ENCODE assay signal across 9 cellular contexts in genomic region chrX:109709129-109709631, GRCh38. TPM values are rescaled to one million over a fixed set of nuclear protein-coding genes. Genes with fewer than 3 reads are reported as not detected.
DNase-seq lines count a peak whose midpoint lies in the region; ATAC-seq and TF ChIP-seq lines count a peak whose summit lies in the region.
"Had no signal": no experiment of that assay in that cellular context is flagged by ENCODE, and none has a peak within 500 bp of the region (broad histone marks: within the 10 kb centered on the region; RNA-seq: fewer than 3 reads in every experiment).

No MANE protein-coding gene starts in this region.

- H3K9me3 ChIP-seq in OCI-LY3 (ENCODE audit: insufficient read depth, low read length), result no peaks in the 10 kb centered on the region
- no peaks in the 10 kb centered on the region for H3K9me3 ChIP-seq in thyroid gland
- no peaks in the 10 kb centered on the region for H3K9me3 ChIP-seq in endodermal cell (ENCODE audit: control insufficient read depth, low read length)

- H3K27ac ChIP-seq in OCI-LY3 (ENCODE audit: low read length) (peak overlapping the region; percentile 83), thyroid gland (no peak overlapping the region), endodermal cell (ENCODE audit: low read depth, low read length) (no peak overlapping the region)
- H3K27ac ChIP-seq: 22Rv1 had no signal

- peaks cover 14% of the 10 kb centered on the region for H3K36me3 ChIP-seq in OCI-LY3 (replicated peaks; ENCODE audit: low read depth, low read length)
- no peaks in the 10 kb centered on the region for H3K36me3 ChIP-seq in thyroid gland
- no peaks in the 10 kb centered on the region for H3K36me3 ChIP-seq in endodermal cell (ENCODE audit: control insufficient read depth, insufficient read depth, low read length)

- peaks cover 15% of the 10 kb centered on the region for H3K36me3 Mint-ChIP-seq in type B pancreatic cell
- H3K36me3 Mint-ChIP-seq in endodermal cell (ENCODE audit: low read depth), result peaks cover 3% of the 10 kb centered on the region

- peaks cover 89% of the 10 kb centered on the region for H4K20me1 ChIP-seq in OCI-LY3 (ENCODE audit: insufficient read depth, low read length)

- H3K9ac ChIP-seq in OCI-LY3 (ENCODE audit: low read length) (peak overlapping the region; percentile 7; the same call in 1 of the 2 replicates), endodermal cell (ENCODE audit: extremely low read depth, low read length, poor library complexity, severe bottlenecking) (no peak overlapping the region)

- ATAC-seq in HG02798 (IDR thresholded peaks at IDR 0.05; ENCODE audit: poor library complexity, unreplicated experiment), result peak; percentile 71

- intact Hi-C loops in thyroid gland (cut with DNase I), result no loop called here

- peak overlapping the region; percentile 6 for H3K4me3 Mint-ChIP-seq in type B pancreatic cell
- no peak overlapping the region for H3K4me3 Mint-ChIP-seq in endodermal cell

- 25 to 49% methylated on average over 3 of the region's 3 CpGs for WGBS in thyroid gland, 2 donors
- 95 to 100% methylated on average over 1 to 3 of the region's 3 CpGs for WGBS in endodermal cell (ENCODE audit: insufficient coverage in 1 of 2, insufficient read length in 1 of 2), 2 experiments

- peak overlapping the region; percentile 2 for H3K27ac Mint-ChIP-seq in type B pancreatic cell
- no peak overlapping the region for H3K27ac Mint-ChIP-seq in endodermal cell

- H3K9me3 Mint-ChIP-seq in type B pancreatic cell (no peaks in the 10 kb centered on the region), endodermal cell (no peaks in the 10 kb centered on the region)

- no peak overlapping the region for H2AFZ ChIP-seq in OCI-LY3 (ENCODE audit: low read depth, low read length)

- TF ChIP-seq CTCF in OCI-LY3 (IDR thresholded peaks at IDR 0.05; ENCODE audit: low read depth, low read length) (no peak), fibroblast of the aortic adventitia (IDR thresholded peaks at IDR 0.05; ENCODE audit: insufficient read depth, low read length) (no peak), type B pancreatic cell (conservative IDR thresholded peaks at IDR 0.05) (no peak), thyroid gland (IDR thresholded peaks at IDR 0.05) (no peak), endodermal cell (conservative IDR thresholded peaks at IDR 0.05) (no peak)

- H3K27me3 ChIP-seq in OCI-LY3 (ENCODE audit: low read depth, low read length) (no peaks in the 10 kb centered on the region), thyroid gland (no peaks in the 10 kb centered on the region), endodermal cell (ENCODE audit: control insufficient read depth, insufficient read depth, low read length, poor library complexity, severe bottlenecking) (no peaks in the 10 kb centered on the region)

- peak overlapping the region; percentile 47 for H3K4me3 ChIP-seq in OCI-LY3 (ENCODE audit: low read length)
- no peak overlapping the region for H3K4me3 ChIP-seq in fibroblast of the aortic adventitia (ENCODE audit: low read depth, low read length)
- H3K4me3 ChIP-seq in thyroid gland (replicated peaks in 1 of 3), result no peak overlapping the region
- H3K4me3 ChIP-seq in endodermal cell (ENCODE audit: low read length), result no peak overlapping the region

- H3K4me1 ChIP-seq in OCI-LY3 (ENCODE audit: low read length) (peaks cover 61% of the 10 kb centered on the region), thyroid gland (no peaks in the 10 kb centered on the region), endodermal cell (ENCODE audit: control insufficient read depth, insufficient read depth, low read length) (no peaks in the 10 kb centered on the region)

- H3K4me2 ChIP-seq in OCI-LY3 (ENCODE audit: low read length), result peak overlapping the region; percentile 90

- DNase-seq in DMS53 (lab: John Stamatoyannopoulos, UW), result peak; percentile 15
- DNase-seq in DMS53 treated with DMSO at 0.1 percent for 48 hours (lab: John Stamatoyannopoulos, UW; ENCODE audit: unreplicated experiment), result no peak
- DNase-seq in fibroblast of the aortic adventitia (ENCODE audit: low read depth), result peak; percentile 54
- DNase-seq in type B pancreatic cell (ENCODE audit: extremely low spot score, unreplicated experiment), result no peak
- DNase-seq in thyroid gland, result no peak
- no peak for DNase-seq in endodermal cell

- H3K4me1 Mint-ChIP-seq in type B pancreatic cell (ENCODE audit: unreplicated experiment), result peaks cover 39% of the 10 kb centered on the region
- peaks cover 4% of the 10 kb centered on the region for H3K4me1 Mint-ChIP-seq in endodermal cell

- H3K79me2 ChIP-seq in OCI-LY3 (ENCODE audit: low read length), result peaks cover 81% of the 10 kb centered on the region

- H3K27me3 Mint-ChIP-seq in type B pancreatic cell (no peaks in the 10 kb centered on the region), endodermal cell (ENCODE audit: insufficient read depth) (no peaks in the 10 kb centered on the region)

- no peak for TF ChIP-seq POLR2A in thyroid gland (IDR thresholded peaks at IDR 0.05)

RNA-seq across cellular contexts. Expression of gene ACSL4, which starts 23.9 kb away (rescaled TPM):
- total RNA-seq in fibroblast of the aortic adventitia (ENCODE audit: low replicate concordance), result 82.2 and 260 TPM in 2 replicates
- 24.7 and 42.9 TPM in 2 replicates for total RNA-seq in type B pancreatic cell (ENCODE audit: low replicate concordance)
- 10 to 100 TPM; 38.4 to 62.9 (median 46.9) TPM for total RNA-seq in thyroid gland
- 10 to 100 TPM; 31.3 to 47.9 TPM for total RNA-seq in endodermal cell
- polyA plus RNA-seq in endodermal cell (2013, experiment 1 of 2), result 33.0 TPM
- 34.9 TPM for polyA plus RNA-seq in endodermal cell (2013, experiment 2 of 2)

Comparison
In these comparisons a context has a peak if more than half of its experiments do, and no peak if none do; other contexts are left out.
1. DNase-seq: peak in DMS53 (single experiment) and fibroblast of the aortic adventitia (single experiment); none in DMS53 treated with DMSO at 0.1 percent for 48 hours (single experiment), type B pancreatic cell (single experiment), thyroid gland (0 of 2) and endodermal cell (single experiment).